In the genomic region with DNA sequence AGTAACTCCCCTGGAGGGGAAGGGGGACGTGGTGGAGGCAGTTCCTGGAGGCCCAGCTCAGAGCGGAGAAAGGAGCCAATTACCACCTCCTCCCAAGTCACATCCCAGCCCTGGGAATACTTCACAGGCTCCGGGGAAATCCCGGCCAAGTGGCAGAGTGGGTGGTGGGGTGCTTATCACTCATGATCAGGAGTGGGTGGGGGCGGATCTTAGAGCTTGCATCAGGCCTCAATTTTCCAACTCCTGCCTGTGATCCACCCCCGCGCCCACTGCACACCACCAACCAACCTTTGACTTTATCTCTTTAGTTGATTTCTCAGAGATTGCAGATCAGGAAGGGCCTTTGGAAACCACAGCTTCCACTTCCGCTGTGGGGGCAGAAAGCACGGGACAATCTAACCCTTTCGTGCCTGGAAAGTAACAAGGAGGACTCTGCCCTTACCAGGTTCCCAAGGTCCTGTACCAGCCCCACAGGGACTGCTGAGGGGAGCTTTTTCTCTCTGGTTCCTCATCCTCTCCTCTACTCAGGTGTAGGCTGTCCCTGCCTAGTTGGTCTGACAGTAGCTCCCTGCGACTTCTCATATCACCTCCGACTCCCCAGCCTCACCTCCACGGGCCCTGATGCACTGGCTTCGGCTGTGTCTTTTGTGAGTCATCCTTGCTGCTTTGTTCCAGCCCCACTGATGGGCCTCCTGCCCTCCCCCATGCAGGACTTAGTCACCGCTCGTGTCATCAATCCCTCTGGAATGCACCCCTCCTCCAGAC, we compare ENCODE assay signal across 1 cellular context.
TF ChIP-seq lines count a peak whose summit lies in the region.

No MANE protein-coding gene starts in this region.

TF ChIP-seq in K562, 482 proteins besides CTCF, POLR2A, EP300 and RAD21 (continued from another document):
- TF ChIP-seq AFF1 (IDR thresholded peaks at IDR 0.05; ENCODE audit: low read depth in 1 of 2, partially characterized antibody in 2 of 2), result peak; percentile 73 to 93
- TF ChIP-seq GATA2 (CRISPR knock-in tag; IDR thresholded peaks at IDR 0.05), result 0 out of 2 replicates have a peak, but pooled peaks have one; percentile 46
- TF ChIP-seq, protein P1, sequence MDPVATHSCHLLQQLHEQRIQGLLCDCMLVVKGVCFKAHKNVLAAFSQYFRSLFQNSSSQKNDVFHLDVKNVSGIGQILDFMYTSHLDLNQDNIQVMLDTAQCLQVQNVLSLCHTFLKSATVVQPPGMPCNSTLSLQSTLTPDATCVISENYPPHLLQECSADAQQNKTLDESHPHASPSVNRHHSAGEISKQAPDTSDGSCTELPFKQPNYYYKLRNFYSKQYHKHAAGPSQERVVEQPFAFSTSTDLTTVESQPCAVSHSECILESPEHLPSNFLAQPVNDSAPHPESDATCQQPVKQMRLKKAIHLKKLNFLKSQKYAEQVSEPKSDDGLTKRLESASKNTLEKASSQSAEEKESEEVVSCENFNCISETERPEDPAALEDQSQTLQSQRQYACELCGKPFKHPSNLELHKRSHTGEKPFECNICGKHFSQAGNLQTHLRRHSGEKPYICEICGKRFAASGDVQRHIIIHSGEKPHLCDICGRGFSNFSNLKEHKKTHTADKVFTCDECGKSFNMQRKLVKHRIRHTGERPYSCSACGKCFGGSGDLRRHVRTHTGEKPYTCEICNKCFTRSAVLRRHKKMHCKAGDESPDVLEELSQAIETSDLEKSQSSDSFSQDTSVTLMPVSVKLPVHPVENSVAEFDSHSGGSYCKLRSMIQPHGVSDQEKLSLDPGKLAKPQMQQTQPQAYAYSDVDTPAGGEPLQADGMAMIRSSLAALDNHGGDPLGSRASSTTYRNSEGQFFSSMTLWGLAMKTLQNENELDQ (CRISPR knock-in tag; IDR thresholded peaks at IDR 0.05; ENCODE audit: borderline replicate concordance), result no peak
- TF ChIP-seq TAF9B (IDR thresholded peaks at IDR 0.05; ENCODE audit: partially characterized antibody), result peak; percentile 75
- TF ChIP-seq MYNN (IDR thresholded peaks at IDR 0.05), result no peak; the same call in 1 of the 2 replicates
- TF ChIP-seq MYNN (CRISPR knock-in tag; IDR thresholded peaks at IDR 0.05), result no peak
- TF ChIP-seq TBL1XR1 (IDR thresholded peaks at IDR 0.05; ENCODE audit: low read length in 2 of 2), result no peak; a peak in 1 of 4 replicates
- TF ChIP-seq, protein P2, sequence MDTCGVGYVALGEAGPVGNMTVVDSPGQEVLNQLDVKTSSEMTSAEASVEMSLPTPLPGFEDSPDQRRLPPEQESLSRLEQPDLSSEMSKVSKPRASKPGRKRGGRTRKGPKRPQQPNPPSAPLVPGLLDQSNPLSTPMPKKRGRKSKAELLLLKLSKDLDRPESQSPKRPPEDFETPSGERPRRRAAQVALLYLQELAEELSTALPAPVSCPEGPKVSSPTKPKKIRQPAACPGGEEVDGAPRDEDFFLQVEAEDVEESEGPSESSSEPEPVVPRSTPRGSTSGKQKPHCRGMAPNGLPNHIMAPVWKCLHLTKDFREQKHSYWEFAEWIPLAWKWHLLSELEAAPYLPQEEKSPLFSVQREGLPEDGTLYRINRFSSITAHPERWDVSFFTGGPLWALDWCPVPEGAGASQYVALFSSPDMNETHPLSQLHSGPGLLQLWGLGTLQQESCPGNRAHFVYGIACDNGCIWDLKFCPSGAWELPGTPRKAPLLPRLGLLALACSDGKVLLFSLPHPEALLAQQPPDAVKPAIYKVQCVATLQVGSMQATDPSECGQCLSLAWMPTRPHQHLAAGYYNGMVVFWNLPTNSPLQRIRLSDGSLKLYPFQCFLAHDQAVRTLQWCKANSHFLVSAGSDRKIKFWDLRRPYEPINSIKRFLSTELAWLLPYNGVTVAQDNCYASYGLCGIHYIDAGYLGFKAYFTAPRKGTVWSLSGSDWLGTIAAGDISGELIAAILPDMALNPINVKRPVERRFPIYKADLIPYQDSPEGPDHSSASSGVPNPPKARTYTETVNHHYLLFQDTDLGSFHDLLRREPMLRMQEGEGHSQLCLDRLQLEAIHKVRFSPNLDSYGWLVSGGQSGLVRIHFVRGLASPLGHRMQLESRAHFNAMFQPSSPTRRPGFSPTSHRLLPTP (IDR thresholded peaks at IDR 0.05; ENCODE audit: borderline replicate concordance, extremely low read depth, insufficient read length), result no peak
- TF ChIP-seq, protein P3, sequence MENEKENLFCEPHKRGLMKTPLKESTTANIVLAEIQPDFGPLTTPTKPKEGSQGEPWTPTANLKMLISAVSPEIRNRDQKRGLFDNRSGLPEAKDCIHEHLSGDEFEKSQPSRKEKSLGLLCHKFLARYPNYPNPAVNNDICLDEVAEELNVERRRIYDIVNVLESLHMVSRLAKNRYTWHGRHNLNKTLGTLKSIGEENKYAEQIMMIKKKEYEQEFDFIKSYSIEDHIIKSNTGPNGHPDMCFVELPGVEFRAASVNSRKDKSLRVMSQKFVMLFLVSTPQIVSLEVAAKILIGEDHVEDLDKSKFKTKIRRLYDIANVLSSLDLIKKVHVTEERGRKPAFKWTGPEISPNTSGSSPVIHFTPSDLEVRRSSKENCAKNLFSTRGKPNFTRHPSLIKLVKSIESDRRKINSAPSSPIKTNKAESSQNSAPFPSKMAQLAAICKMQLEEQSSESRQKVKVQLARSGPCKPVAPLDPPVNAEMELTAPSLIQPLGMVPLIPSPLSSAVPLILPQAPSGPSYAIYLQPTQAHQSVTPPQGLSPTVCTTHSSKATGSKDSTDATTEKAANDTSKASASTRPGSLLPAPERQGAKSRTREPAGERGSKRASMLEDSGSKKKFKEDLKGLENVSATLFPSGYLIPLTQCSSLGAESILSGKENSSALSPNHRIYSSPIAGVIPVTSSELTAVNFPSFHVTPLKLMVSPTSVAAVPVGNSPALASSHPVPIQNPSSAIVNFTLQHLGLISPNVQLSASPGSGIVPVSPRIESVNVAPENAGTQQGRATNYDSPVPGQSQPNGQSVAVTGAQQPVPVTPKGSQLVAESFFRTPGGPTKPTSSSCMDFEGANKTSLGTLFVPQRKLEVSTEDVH (IDR thresholded peaks at IDR 0.05; ENCODE audit: low read depth, partially characterized antibody), result peak; percentile 48
- peak; percentile 50; the same call in 1 of the 2 replicates for TF ChIP-seq ZNF175 (CRISPR knock-in tag; IDR thresholded peaks at IDR 0.05; ENCODE audit: low read depth)
- no peak for TF ChIP-seq SNRNP70 (optimal IDR thresholded peaks at IDR 0.05; ENCODE audit: low read depth, low read length)
- TF ChIP-seq STAG1 (CRISPR knock-in tag; IDR thresholded peaks at IDR 0.05; ENCODE audit: borderline replicate concordance), result no peak
- TF ChIP-seq JUNB (CRISPR knock-in tag; conservative IDR thresholded peaks at IDR 0.05), result peak; percentile 86
- no peak for TF ChIP-seq PHB2 (IDR thresholded peaks at IDR 0.05; ENCODE audit: low read depth)
- TF ChIP-seq ETV5 (CRISPR knock-in tag; IDR thresholded peaks at IDR 0.05; ENCODE audit: low read depth), result peak; percentile 85
- no peak for TF ChIP-seq XRCC3 (IDR thresholded peaks at IDR 0.05)
- peak; percentile 72; the same call in 1 of the 2 replicates for TF ChIP-seq HEY1 (CRISPR knock-in tag; IDR thresholded peaks at IDR 0.05; ENCODE audit: borderline replicate concordance)
